Comparison of ENCODE assay signal across 22 cellular contexts in genomic region chrX:28610746-28611145, GRCh38. TPM values are rescaled to one million over a fixed set of nuclear protein-coding genes. Genes with fewer than 3 reads are reported as not detected.
"Had no signal": no experiment of that assay in that cellular context is flagged by ENCODE, and none has a peak within 500 bp of the region (broad histone marks: within the 10 kb centered on the region; RNA-seq: fewer than 3 reads in every experiment).

No MANE protein-coding gene starts in this region.

- H3K27ac ChIP-seq: epithelial cell of prostate, esophagus muscularis mucosa, gastrocnemius medialis, hepatocyte, neutrophil, psoas muscle, sigmoid colon, skin epidermis, stomach, thyroid gland, upper lobe of left lung, uterus had no signal

- H3K9me3 ChIP-seq: esophagus muscularis mucosa, gastrocnemius medialis, neutrophil, psoas muscle, sigmoid colon, stomach, thyroid gland, upper lobe of left lung, uterus had no signal

- DNase-seq: effector memory CD8-positive, alpha-beta T cell; gastrocnemius medialis; kidney; left colon; mammary epithelial cell; naive thymus-derived CD4-positive, alpha-beta T cell; nephron progenitor cell; psoas muscle; retina; stimulated activated CD4-positive, alpha-beta T cell treated with anti-CD3 and anti-CD28 coated beads, Interleukin-2, amount 100 ng/mL, for 24 hours; stimulated activated naive CD4-positive, alpha-beta T cell; uterus had no signal

- H3K4me2 ChIP-seq: hepatocyte had no signal

- H3K4me1 ChIP-seq: gastrocnemius medialis, psoas muscle, stomach, thyroid gland, upper lobe of left lung, uterus had no signal

- FAIRE-seq: kidney had no signal

- H3K4me3 ChIP-seq: esophagus muscularis mucosa, gastrocnemius medialis, hepatocyte, psoas muscle, sigmoid colon, skin epidermis, stomach, thyroid gland, upper lobe of left lung, uterus had no signal

- ATAC-seq: effector memory CD8-positive, alpha-beta T cell; gastrocnemius medialis; left colon; naive thymus-derived CD4-positive, alpha-beta T cell; psoas muscle had no signal

RNA-seq across cellular contexts. Expression of gene IL1RAPL1, which starts 23.5 kb away (rescaled TPM):
- total RNA-seq: mesenteric fat pad; naive thymus-derived CD4-positive, alpha-beta T cell had no signal
- polyA plus RNA-seq: naive thymus-derived CD4-positive, alpha-beta T cell had no signal
